8 cellular contexts compared by ENCODE assay signal in genomic region chr3:71982506-71983258, GRCh38.
DNase-seq lines count a peak whose midpoint lies in the region; TF ChIP-seq lines count a peak whose summit lies in the region.
"Not testable (repeated sequence)": the region's sequence is repeated elsewhere in the genome, so short reads cannot be mapped to it uniquely, and the experiment has no call there.

No MANE protein-coding gene starts in this region.

- not testable (repeated sequence) for TF ChIP-seq EP300 in transverse colon (IDR thresholded peaks at IDR 0.05; ENCODE audit: low read depth)

- H4K20me1 ChIP-seq in smooth muscle cell (ENCODE audit: low read depth) = not testable (repeated sequence)

- H3K4me3 ChIP-seq in SJSA1; astrocyte of the spinal cord (ENCODE audit: low read depth, low read length); smooth muscle cell; transverse colon: not testable (repeated sequence)

- in situ Hi-C loops in astrocyte of the spinal cord (cut with HindIII; ENCODE audit: low sequenced_read_pairs); transverse colon (cut with MboI; ENCODE audit: low pct_ligation_motif_present in 1 of 4, low pct_unique_long_range_greater_than_20kb in 1 of 4, low sequenced_read_pairs in 3 of 4): not testable (repeated sequence)

- not testable (repeated sequence) for H3K9me3 ChIP-seq in SJSA1 (replicated peaks); smooth muscle cell (replicated peaks; ENCODE audit: low read depth); transverse colon

- H3K27ac ChIP-seq in SJSA1 = peak overlapping the region; percentile 29; the same call in 1 of the 2 replicates
- peak overlapping the region; percentile 43 for H3K27ac ChIP-seq in smooth muscle cell (ENCODE audit: low read depth)
- not testable (repeated sequence) for H3K27ac ChIP-seq in transverse colon

- 57% methylated on average over 9 of the region's 9 CpGs for WGBS in smooth muscle cell (ENCODE audit: low lambda C conversion rate)
- WGBS in transverse colon (ENCODE audit: low coverage in 1 of 2), 2 donors = 0 to 50% methylated on average over 1 to 9 of the region's 9 CpGs

- peaks cover 13% of the 10 kb centered on the region for H3K4me1 ChIP-seq in SJSA1 (replicated peaks)
- not testable (repeated sequence) for H3K4me1 ChIP-seq in smooth muscle cell (ENCODE audit: low read depth); transverse colon

- intact Hi-C loops in transverse colon (cut with DNase I; ENCODE audit: low total_unique reads) = not testable (repeated sequence)

- not testable (repeated sequence) for H3K9ac ChIP-seq in smooth muscle cell (ENCODE audit: low read depth)

- not testable (repeated sequence) for H3K79me2 ChIP-seq in smooth muscle cell (ENCODE audit: low read depth)

- not testable (repeated sequence) for H3K36me3 ChIP-seq in SJSA1; smooth muscle cell (ENCODE audit: low read depth); transverse colon

- not testable (repeated sequence) for H3K27me3 ChIP-seq in SJSA1 (replicated peaks); transverse colon
- peaks cover 16% of the 10 kb centered on the region for H3K27me3 ChIP-seq in smooth muscle cell (ENCODE audit: low read depth)

- not testable (repeated sequence) for TF ChIP-seq CTCF in astrocyte of the spinal cord (IDR thresholded peaks at IDR 0.05; ENCODE audit: low read depth, low read length); smooth muscle cell (IDR thresholded peaks at IDR 0.05; ENCODE audit: borderline replicate concordance, insufficient read depth, poor library complexity, severe bottlenecking); transverse colon (IDR thresholded peaks at IDR 0.05)

- not testable (repeated sequence) for H3F3A ChIP-seq in smooth muscle cell (ENCODE audit: low read depth)

- TF ChIP-seq POLR2A in transverse colon (IDR thresholded peaks at IDR 0.05) = not testable (repeated sequence)

- DNase-seq in GM04503 (ENCODE audit: low read depth) (peak; percentile 70), LoVo (ENCODE audit: low spot score) (peak; percentile 71), SJSA1 (ENCODE audit: low read depth in 1 of 2, low spot score in 2 of 2) (peak; percentile 52 to 79), astrocyte of the spinal cord (ENCODE audit: low read depth, low spot score) (peak; percentile 78), foreskin melanocyte (peak; percentile 52), transverse colon (peak; percentile 35)
- peak; percentile 65 for DNase-seq in activated CD8-positive, alpha-beta memory T cell treated with anti-CD3 and anti-CD28 coated beads, Interleukin-2, amount 50 U/mL, for 48 hours
- not testable (repeated sequence) for DNase-seq in smooth muscle cell (lab: John Stamatoyannopoulos, UW; ENCODE audit: unreplicated experiment)

- H3K4me2 ChIP-seq in smooth muscle cell = not testable (repeated sequence)

- H2AFZ ChIP-seq in smooth muscle cell (ENCODE audit: low read depth) = not testable (repeated sequence)
